Comparison of ENCODE assay signal across 19 cellular contexts in genomic region chr1:66696771-66697170, GRCh38. TPM values are rescaled to one million over a fixed set of nuclear protein-coding genes. Genes with fewer than 3 reads are reported as not detected.
A peak's percentile ranks its signal among the peaks of the same experiment; 100 is the strongest.
DNase-seq lines count a peak whose midpoint lies in the region; FAIRE-seq and TF ChIP-seq lines count a peak whose summit lies in the region.
"Had no signal": no experiment of that assay in that cellular context is flagged by ENCODE, and none has a peak within 500 bp of the region (broad histone marks: within the 10 kb centered on the region; RNA-seq: fewer than 3 reads in every experiment).

No MANE protein-coding gene starts in this region.

- no peaks in the 10 kb centered on the region for H3K9me3 Mint-ChIP-seq in osteocyte (ENCODE audit: unreplicated experiment)
- H3K9me3 Mint-ChIP-seq: GM23338 had no signal

- H3K27ac Mint-ChIP-seq in osteocyte (ENCODE audit: unreplicated experiment): no peak overlapping the region
- H3K27ac Mint-ChIP-seq: GM23338 had no signal

- peaks cover 7% of the 10 kb centered on the region for H3K4me1 Mint-ChIP-seq in osteocyte (ENCODE audit: unreplicated experiment)

- H3K36me3 Mint-ChIP-seq in osteocyte (ENCODE audit: unreplicated experiment): peaks cover 53% of the 10 kb centered on the region

- H3K27me3 Mint-ChIP-seq in osteocyte (ENCODE audit: unreplicated experiment): no peaks in the 10 kb centered on the region

- DNase-seq in COR-L47 (lab: John Stamatoyannopoulos, UW) (peak; percentile 8), DMS53 (lab: John Stamatoyannopoulos, UW) (peak; percentile 82), NCI-H2029 treated with DMSO at 0.1 percent for 48 hours (lab: John Stamatoyannopoulos, UW) (peak; percentile 39), RPMI8226 (peak; percentile 3), GM19239 (ENCODE audit: insufficient read length, low spot score) (no peak), AG08395 (ENCODE audit: low spot score) (no peak), osteocyte (ENCODE audit: extremely low spot score, unreplicated experiment) (no peak)
- DNase-seq: ACHN, Caco-2, GDM1, KBM-7, NCI-H1694, NCI-H526, SW 1271 had no signal

- TF ChIP-seq CTCF in osteocyte (IDR thresholded peaks at IDR 0.05): no peak

- no peak for FAIRE-seq in GM19239 (lab: Jason Lieb, UNC)
- FAIRE-seq: GM18507 had no signal

- no peak overlapping the region for H3K4me3 Mint-ChIP-seq in osteocyte (ENCODE audit: unreplicated experiment)
- H3K4me3 Mint-ChIP-seq: GM23338 had no signal

RNA-seq across cellular contexts. Expression of gene DYNLT5, which starts 55.5 kb away (rescaled TPM):
- 0.18 and 0.35 TPM in 2 replicates for total RNA-seq in osteocyte
- total RNA-seq: Caco-2; GM12878; SK-MEL-5; T-helper 2 cell treated with Interferon-gamma antibody and Interleukin-4, amounts not matched to agents 100 ng/mL and 5 ng/mL, for 36 hours had no signal

Comparison
In these comparisons a context has a peak if more than half of its experiments do, and no peak if none do; other contexts are left out.
1. DNase-seq: peak in COR-L47 (single experiment), DMS53 (single experiment), NCI-H2029 treated with DMSO at 0.1 percent for 48 hours (single experiment) and RPMI8226 (single experiment); none in GM19239 (single experiment), AG08395 (single experiment) and osteocyte (single experiment).